Comparison of ENCODE assay signal across 8 cellular contexts in the genomic region with DNA sequence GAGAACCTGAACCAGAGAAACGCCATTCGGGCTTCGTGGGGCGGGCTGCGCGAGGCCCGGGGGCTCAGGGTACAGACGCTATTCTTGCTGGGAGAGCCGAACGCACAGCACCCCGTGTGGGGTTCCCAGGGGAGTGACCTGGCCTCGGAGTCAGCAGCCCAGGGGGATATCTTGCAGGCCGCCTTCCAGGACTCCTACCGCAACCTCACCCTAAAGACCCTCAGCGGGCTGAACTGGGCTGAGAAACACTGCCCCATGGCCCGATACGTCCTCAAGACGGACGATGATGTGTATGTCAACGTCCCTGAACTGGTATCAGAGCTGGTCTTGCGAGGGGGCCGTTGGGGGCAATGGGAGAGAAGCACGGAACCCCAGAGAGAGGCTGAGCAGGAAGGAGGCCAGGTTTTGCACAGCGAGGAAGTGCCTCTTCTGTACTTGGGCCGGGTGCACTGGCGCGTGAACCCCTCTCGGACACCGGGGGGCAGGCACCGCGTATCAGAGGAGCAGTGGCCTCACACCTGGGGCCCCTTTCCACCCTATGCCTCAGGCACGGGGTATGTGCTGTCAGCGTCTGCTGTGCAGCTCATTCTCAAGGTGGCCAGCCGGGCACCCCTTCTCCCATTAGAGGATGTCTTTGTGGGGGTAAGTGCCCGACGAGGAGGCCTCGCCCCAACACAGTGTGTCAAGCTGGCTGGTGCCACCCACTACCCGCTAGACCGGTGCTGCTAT. TPM values are rescaled to one million over a fixed set of nuclear protein-coding genes. Genes with fewer than 3 reads are reported as not detected.
A peak's percentile ranks its signal among the peaks of the same experiment; 100 is the strongest.
DNase-seq lines count a peak whose midpoint lies in the region; ATAC-seq and TF ChIP-seq lines count a peak whose summit lies in the region.

No MANE protein-coding gene starts in this region.

- no peaks in the 10 kb centered on the region for H3K27me3 ChIP-seq in vagina

- H3K4me1 ChIP-seq in mucosa of descending colon (ENCODE audit: low read depth) (peaks cover 42% of the 10 kb centered on the region), vagina (peaks cover 50% of the 10 kb centered on the region)

- DNase-seq in stimulated activated CD4-positive, alpha-beta T cell treated with anti-CD3 and anti-CD28 coated beads, Interleukin-15, amount 100 ng/mL, for 24 hours: peak; percentile 58
- DNase-seq in stimulated activated CD4-positive, alpha-beta T cell treated with anti-CD3 and anti-CD28 coated beads, Interleukin-2, amount 100 ng/mL, for 48 hours: no peak
- DNase-seq in mucosa of descending colon (peak in 2 of 3 donors; percentile 56 to 79), vagina (ENCODE audit: extremely low spot score in 2 of 2) (no peak), DMS153 treated with DMSO at 0.1 percent for 48 hours (lab: John Stamatoyannopoulos, UW; ENCODE audit: unreplicated experiment) (no peak), AG08396 (ENCODE audit: low spot score) (no peak)

- no peaks in the 10 kb centered on the region for H3K27me3 Mint-ChIP-seq in dendritic cell treated with granulocyte-macrophage colony-stimulating factor and Interleukin-4, amounts not matched to agents 40 ng/mL and 50 ng/mL, for 4 days

- peak overlapping the region; percentile 95 for H3K4me3 Mint-ChIP-seq in dendritic cell treated with granulocyte-macrophage colony-stimulating factor and Interleukin-4, amounts not matched to agents 40 ng/mL and 50 ng/mL, for 4 days

- peak overlapping the region; percentile 86 for H3K27ac ChIP-seq in vagina

- H3K27ac Mint-ChIP-seq in dendritic cell treated with granulocyte-macrophage colony-stimulating factor and Interleukin-4, amounts not matched to agents 40 ng/mL and 50 ng/mL, for 4 days: peak overlapping the region; percentile 94

- peak overlapping the region; percentile 83 for H3K4me3 ChIP-seq in mucosa of descending colon
- H3K4me3 ChIP-seq in vagina: peak overlapping the region; percentile 61 to 86

- TF ChIP-seq CTCF in mucosa of descending colon (IDR thresholded peaks at IDR 0.05) (no peak), vagina (IDR thresholded peaks at IDR 0.05) (no peak)

- no peaks in the 10 kb centered on the region for H3K9me3 ChIP-seq in mucosa of descending colon
- H3K9me3 ChIP-seq in vagina: no peaks in the 10 kb centered on the region

- H3K9me3 Mint-ChIP-seq in dendritic cell treated with granulocyte-macrophage colony-stimulating factor and Interleukin-4, amounts not matched to agents 40 ng/mL and 50 ng/mL, for 4 days: no peaks in the 10 kb centered on the region

- H3K36me3 ChIP-seq in mucosa of descending colon (ENCODE audit: low read depth) (no peaks in the 10 kb centered on the region), vagina (peaks cover 0 to 45% of the 10 kb centered on the region in 2 donors)

- H3K36me3 Mint-ChIP-seq in dendritic cell treated with granulocyte-macrophage colony-stimulating factor and Interleukin-4, amounts not matched to agents 40 ng/mL and 50 ng/mL, for 4 days (ENCODE audit: low read depth): peaks cover 100% of the 10 kb centered on the region

- peak; percentile 15 for ATAC-seq in SK-N-SH treated with all-trans-retinoic acid at 6 μM for 48 hours
- peak; percentile 0 for ATAC-seq in mucosa of descending colon

- intact Hi-C loops in dendritic cell treated with granulocyte-macrophage colony-stimulating factor and Interleukin-4, amounts not matched to agents 40 ng/mL and 50 ng/mL, for 4 days (cut with micrococcal nuclease): no loop called here
- intact Hi-C loops in mucosa of descending colon (cut with DNase I, micrococcal nuclease): no loop called here
- intact Hi-C loops in vagina (cut with DNase I): loop anchor here (5.0 kb wide), 1 partner anchor 299 kb away; no protein-coding TSS in a partner anchor

- peaks cover 92% of the 10 kb centered on the region for H3K4me1 Mint-ChIP-seq in dendritic cell treated with granulocyte-macrophage colony-stimulating factor and Interleukin-4, amounts not matched to agents 40 ng/mL and 50 ng/mL, for 4 days (ENCODE audit: low read depth)

- TF ChIP-seq POLR2A in vagina (IDR thresholded peaks at IDR 0.05): no peak

TF ChIP-seq in SK-N-SH treated with all-trans-retinoic acid at 6 μM for 48 hours, 23 proteins besides CTCF, POLR2A, EP300 and RAD21:
- TF ChIP-seq OSR1 (CRISPR knock-in tag; IDR thresholded peaks at IDR 0.05): no peak
- no peak for TF ChIP-seq ZFP30 (CRISPR knock-in tag; IDR thresholded peaks at IDR 0.05)
- no peak for TF ChIP-seq ISL1 (CRISPR knock-in tag; IDR thresholded peaks at IDR 0.05)
- no peak for TF ChIP-seq BACH2 (CRISPR knock-in tag; IDR thresholded peaks at IDR 0.05; ENCODE audit: borderline replicate concordance)
- TF ChIP-seq ARNTL (CRISPR knock-in tag; IDR thresholded peaks at IDR 0.05; ENCODE audit: borderline replicate concordance, low read depth): no peak
- TF ChIP-seq, protein P1, sequence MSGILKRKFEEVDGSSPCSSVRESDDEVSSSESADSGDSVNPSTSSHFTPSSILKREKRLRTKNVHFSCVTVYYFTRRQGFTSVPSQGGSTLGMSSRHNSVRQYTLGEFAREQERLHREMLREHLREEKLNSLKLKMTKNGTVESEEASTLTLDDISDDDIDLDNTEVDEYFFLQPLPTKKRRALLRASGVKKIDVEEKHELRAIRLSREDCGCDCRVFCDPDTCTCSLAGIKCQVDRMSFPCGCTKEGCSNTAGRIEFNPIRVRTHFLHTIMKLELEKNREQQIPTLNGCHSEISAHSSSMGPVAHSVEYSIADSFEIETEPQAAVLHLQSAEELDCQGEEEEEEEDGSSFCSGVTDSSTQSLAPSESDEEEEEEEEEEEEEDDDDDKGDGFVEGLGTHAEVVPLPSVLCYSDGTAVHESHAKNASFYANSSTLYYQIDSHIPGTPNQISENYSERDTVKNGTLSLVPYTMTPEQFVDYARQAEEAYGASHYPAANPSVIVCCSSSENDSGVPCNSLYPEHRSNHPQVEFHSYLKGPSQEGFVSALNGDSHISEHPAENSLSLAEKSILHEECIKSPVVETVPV (CRISPR knock-in tag; IDR thresholded peaks at IDR 0.05): no peak
- TF ChIP-seq, protein P2, sequence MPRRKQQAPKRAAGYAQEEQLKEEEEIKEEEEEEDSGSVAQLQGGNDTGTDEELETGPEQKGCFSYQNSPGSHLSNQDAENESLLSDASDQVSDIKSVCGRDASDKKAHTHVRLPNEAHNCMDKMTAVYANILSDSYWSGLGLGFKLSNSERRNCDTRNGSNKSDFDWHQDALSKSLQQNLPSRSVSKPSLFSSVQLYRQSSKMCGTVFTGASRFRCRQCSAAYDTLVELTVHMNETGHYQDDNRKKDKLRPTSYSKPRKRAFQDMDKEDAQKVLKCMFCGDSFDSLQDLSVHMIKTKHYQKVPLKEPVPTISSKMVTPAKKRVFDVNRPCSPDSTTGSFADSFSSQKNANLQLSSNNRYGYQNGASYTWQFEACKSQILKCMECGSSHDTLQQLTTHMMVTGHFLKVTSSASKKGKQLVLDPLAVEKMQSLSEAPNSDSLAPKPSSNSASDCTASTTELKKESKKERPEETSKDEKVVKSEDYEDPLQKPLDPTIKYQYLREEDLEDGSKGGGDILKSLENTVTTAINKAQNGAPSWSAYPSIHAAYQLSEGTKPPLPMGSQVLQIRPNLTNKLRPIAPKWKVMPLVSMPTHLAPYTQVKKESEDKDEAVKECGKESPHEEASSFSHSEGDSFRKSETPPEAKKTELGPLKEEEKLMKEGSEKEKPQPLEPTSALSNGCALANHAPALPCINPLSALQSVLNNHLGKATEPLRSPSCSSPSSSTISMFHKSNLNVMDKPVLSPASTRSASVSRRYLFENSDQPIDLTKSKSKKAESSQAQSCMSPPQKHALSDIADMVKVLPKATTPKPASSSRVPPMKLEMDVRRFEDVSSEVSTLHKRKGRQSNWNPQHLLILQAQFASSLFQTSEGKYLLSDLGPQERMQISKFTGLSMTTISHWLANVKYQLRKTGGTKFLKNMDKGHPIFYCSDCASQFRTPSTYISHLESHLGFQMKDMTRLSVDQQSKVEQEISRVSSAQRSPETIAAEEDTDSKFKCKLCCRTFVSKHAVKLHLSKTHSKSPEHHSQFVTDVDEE (CRISPR knock-in tag; IDR thresholded peaks at IDR 0.05): no peak
- no peak for TF ChIP-seq GLIS3 (CRISPR knock-in tag; IDR thresholded peaks at IDR 0.05)
- no peak for TF ChIP-seq SNAI2 (CRISPR knock-in tag; IDR thresholded peaks at IDR 0.05)

RNA-seq across cellular contexts. Expression of a gene that starts 0.9 kb away (rescaled TPM):
- total RNA-seq in mucosa of descending colon: 10 to 100 TPM; 21.6 to 41.7 (median 24.2) TPM
- total RNA-seq in vagina: 14.0 TPM

RNA-seq across cellular contexts. Expression of a gene that starts 6.0 kb away (rescaled TPM):
- total RNA-seq in mucosa of descending colon (1,000 to 10,000 TPM; 1,579 to 1,936 (median 1,680) TPM), vagina (3,296 TPM)

RNA-seq across cellular contexts. Expression of a gene that starts 6.2 kb away (rescaled TPM):
- total RNA-seq in mucosa of descending colon (10 to 100 TPM; 58.2 to 82.6 (median 72.7) TPM), vagina (42.2 TPM)

RNA-seq across cellular contexts. Expression of a gene that starts 11.2 kb away (rescaled TPM):
- total RNA-seq in mucosa of descending colon (10 to 100 TPM; 25.5 to 37.9 (median 30.9) TPM), vagina (36.3 TPM)

RNA-seq across cellular contexts. Expression of a gene that starts 11.6 kb away (rescaled TPM):
- total RNA-seq in mucosa of descending colon (10 to 100 TPM; 37.9 to 50.1 (median 40.2) TPM), vagina (9.1 TPM)

Comparison
In these comparisons a context has a peak if more than half of its experiments do, and no peak if none do; other contexts are left out.
1. DNase-seq: peak in stimulated activated CD4-positive, alpha-beta T cell treated with anti-CD3 and anti-CD28 coated beads, Interleukin-15, amount 100 ng/mL, for 24 hours (single experiment) and mucosa of descending colon (2 of 3); none in stimulated activated CD4-positive, alpha-beta T cell treated with anti-CD3 and anti-CD28 coated beads, Interleukin-2, amount 100 ng/mL, for 48 hours (0 of 2), vagina (0 of 2), DMS153 treated with DMSO at 0.1 percent for 48 hours (single experiment) and AG08396 (single experiment).